11 cellular contexts compared by ENCODE assay signal in genomic region chr7:99837649-99838361, GRCh38. TPM values are rescaled to one million over a fixed set of nuclear protein-coding genes. Genes with fewer than 3 reads are reported as not detected.
DNase-seq lines count a peak whose midpoint lies in the region; ATAC-seq and TF ChIP-seq lines count a peak whose summit lies in the region.
"Had no signal": no experiment of that assay in that cellular context is flagged by ENCODE, and none has a peak within 500 bp of the region (broad histone marks: within the 10 kb centered on the region; RNA-seq: fewer than 3 reads in every experiment).

No MANE protein-coding gene starts in this region.

- peak; percentile 8 for DNase-seq in activated CD4-positive, alpha-beta T cell treated with anti-CD3 and anti-CD28 coated beads, Interleukin-2, amount 10 ng/mL, durations not matched to agents 7 days and 5 days
- no peak for DNase-seq in activated CD4-positive, alpha-beta T cell treated with anti-CD3 and anti-CD28 coated beads, Interleukin-2, amount 50 U/mL, for 1 hour
- no peak for DNase-seq in LNCaP clone FGC (ENCODE audit: low read depth)
- peak; percentile 27 to 54 for DNase-seq in erythroblast (lab: John Stamatoyannopoulos, UW)
- DNase-seq in stimulated activated naive CD8-positive, alpha-beta T cell treated with anti-CD3 and anti-CD28 coated beads, Interleukin-15, amount 100 ng/mL, for 72 hours = no peak
- DNase-seq in occipital lobe (lab: John Stamatoyannopoulos, UW) = no peak
- no peak for DNase-seq in NCI-H1694 (lab: John Stamatoyannopoulos, UW)
- DNase-seq: effector CD4-positive, alpha-beta T cell; T-helper 17 cell had no signal

- no peaks in the 10 kb centered on the region for H3K36me3 Mint-ChIP-seq in activated CD4-positive, alpha-beta T cell treated with anti-CD3 and anti-CD28 coated beads, Interleukin-2, amount 10 ng/mL, durations not matched to agents 7 days and 5 days (ENCODE audit: low read depth)

- no peaks in the 10 kb centered on the region for H3K9me3 Mint-ChIP-seq in activated CD4-positive, alpha-beta T cell treated with anti-CD3 and anti-CD28 coated beads, Interleukin-2, amount 10 ng/mL, durations not matched to agents 7 days and 5 days
- no peaks in the 10 kb centered on the region for H3K9me3 Mint-ChIP-seq in stimulated activated naive CD8-positive, alpha-beta T cell treated with anti-CD3 and anti-CD28 coated beads, Interleukin-15, amount 100 ng/mL, for 72 hours

- TF ChIP-seq POLR2A in erythroblast (IDR thresholded peaks at IDR 0.05; ENCODE audit: low read length) = no peak

- POLR2A ChIA-PET in activated CD4-positive, alpha-beta T cell treated with anti-CD3 and anti-CD28 coated beads, Interleukin-2, amount 10 ng/mL, durations not matched to agents 7 days and 5 days (lab: Charles Lee) = no interaction called here

- no peak overlapping the region for H3K4me3 ChIP-seq in LNCaP clone FGC (ENCODE audit: low read depth, low read length)
- H3K4me3 ChIP-seq: skin epidermis had no signal

- TF ChIP-seq CTCF in LNCaP clone FGC (IDR thresholded peaks at IDR 0.05; ENCODE audit: control insufficient read depth, extremely low read depth, insufficient read depth) = peak; percentile 56

- H3K4me3 Mint-ChIP-seq in activated CD4-positive, alpha-beta T cell treated with anti-CD3 and anti-CD28 coated beads, Interleukin-2, amount 10 ng/mL, durations not matched to agents 7 days and 5 days = no peak overlapping the region
- H3K4me3 Mint-ChIP-seq in stimulated activated naive CD8-positive, alpha-beta T cell treated with anti-CD3 and anti-CD28 coated beads, Interleukin-15, amount 100 ng/mL, for 72 hours = no peak overlapping the region
- H3K4me3 Mint-ChIP-seq: T-helper 17 cell had no signal

- peaks cover 6% of the 10 kb centered on the region for H3K27me3 Mint-ChIP-seq in activated CD4-positive, alpha-beta T cell treated with anti-CD3 and anti-CD28 coated beads, Interleukin-2, amount 10 ng/mL, durations not matched to agents 7 days and 5 days
- peaks cover 8% of the 10 kb centered on the region for H3K27me3 Mint-ChIP-seq in stimulated activated naive CD8-positive, alpha-beta T cell treated with anti-CD3 and anti-CD28 coated beads, Interleukin-15, amount 100 ng/mL, for 72 hours

- CTCF ChIA-PET in activated CD4-positive, alpha-beta T cell treated with anti-CD3 and anti-CD28 coated beads, Interleukin-2, amount 10 ng/mL, durations not matched to agents 7 days and 5 days (lab: Charles Lee) = no interaction called here

- ATAC-seq in stimulated activated naive CD8-positive, alpha-beta T cell treated with anti-CD3 and anti-CD28 coated beads, Interleukin-15, amount 100 ng/mL, for 72 hours = peak; percentile 48
- no peak for ATAC-seq in GM19328 (IDR thresholded peaks at IDR 0.05; ENCODE audit: unreplicated experiment)
- ATAC-seq: T-helper 17 cell had no signal

- H3K27ac Mint-ChIP-seq in activated CD4-positive, alpha-beta T cell treated with anti-CD3 and anti-CD28 coated beads, Interleukin-2, amount 10 ng/mL, durations not matched to agents 7 days and 5 days = peak overlapping the region; percentile 65
- peak overlapping the region; percentile 49 to 86 for H3K27ac Mint-ChIP-seq in stimulated activated naive CD8-positive, alpha-beta T cell treated with anti-CD3 and anti-CD28 coated beads, Interleukin-15, amount 100 ng/mL, for 72 hours
- H3K27ac Mint-ChIP-seq: T-helper 17 cell had no signal

- peaks cover 10% of the 10 kb centered on the region for H3K4me1 Mint-ChIP-seq in activated CD4-positive, alpha-beta T cell treated with anti-CD3 and anti-CD28 coated beads, Interleukin-2, amount 10 ng/mL, durations not matched to agents 7 days and 5 days
- H3K4me1 Mint-ChIP-seq in stimulated activated naive CD8-positive, alpha-beta T cell treated with anti-CD3 and anti-CD28 coated beads, Interleukin-15, amount 100 ng/mL, for 72 hours = peaks cover 30% of the 10 kb centered on the region

RNA-seq across cellular contexts. Expression of gene CYP3A43, which starts 10.0 kb away (rescaled TPM):
- not detected for total RNA-seq in activated CD4-positive, alpha-beta T cell treated with anti-CD3 and anti-CD28 coated beads, Interleukin-2, amount 10 ng/mL, durations not matched to agents 7 days and 5 days
- 0.78 TPM for total RNA-seq in occipital lobe
- total RNA-seq: T-helper 17 cell had no signal

RNA-seq across cellular contexts. Expression of gene OR2AE1, which starts 39.0 kb away (rescaled TPM):
- under 1 TPM in 1 of 2 experiments, not detected in 1; 0.25 TPM for total RNA-seq in activated CD4-positive, alpha-beta T cell treated with anti-CD3 and anti-CD28 coated beads, Interleukin-2, amount 10 ng/mL, durations not matched to agents 7 days and 5 days
- not detected for total RNA-seq in occipital lobe
- total RNA-seq: T-helper 17 cell had no signal

RNA-seq across cellular contexts. Expression of gene CYP3A4, which starts 53.8 kb away (rescaled TPM):
- total RNA-seq in activated CD4-positive, alpha-beta T cell treated with anti-CD3 and anti-CD28 coated beads, Interleukin-2, amount 10 ng/mL, durations not matched to agents 7 days and 5 days = not detected
- total RNA-seq in occipital lobe = not detected
- total RNA-seq: T-helper 17 cell had no signal

Comparison
In these comparisons a context has a peak if more than half of its experiments do, and no peak if none do; other contexts are left out.
1. DNase-seq: peak in activated CD4-positive, alpha-beta T cell treated with anti-CD3 and anti-CD28 coated beads, Interleukin-2, amount 10 ng/mL, durations not matched to agents 7 days and 5 days (single experiment) and erythroblast (2 of 2); none in activated CD4-positive, alpha-beta T cell treated with anti-CD3 and anti-CD28 coated beads, Interleukin-2, amount 50 U/mL, for 1 hour (single experiment), LNCaP clone FGC (single experiment), stimulated activated naive CD8-positive, alpha-beta T cell treated with anti-CD3 and anti-CD28 coated beads, Interleukin-15, amount 100 ng/mL, for 72 hours (0 of 2), occipital lobe (single experiment) and NCI-H1694 (single experiment).